Comparison of ENCODE assay signal across 10 cellular contexts in genomic region chr11:62559204-62559603, GRCh38. TPM values are rescaled to one million over a fixed set of nuclear protein-coding genes. Genes with fewer than 3 reads are reported as not detected.
DNase-seq lines count a peak whose midpoint lies in the region; ATAC-seq and TF ChIP-seq lines count a peak whose summit lies in the region.
"Had no signal": no experiment of that assay in that cellular context is flagged by ENCODE, and none has a peak within 500 bp of the region (broad histone marks: within the 10 kb centered on the region; RNA-seq: fewer than 3 reads in every experiment).

No MANE protein-coding gene starts in this region.

- peaks cover 0 to 63% (median 60%) of the 10 kb centered on the region in 9 donors for H3K36me3 ChIP-seq in heart left ventricle
- H3K36me3 ChIP-seq in heart right ventricle, result peaks cover 0 to 68% (median 38%) of the 10 kb centered on the region in 9 donors
- peaks cover 0 to 39% of the 10 kb centered on the region in 2 donors for H3K36me3 ChIP-seq in vagina

- H3K4me1 Mint-ChIP-seq in activated naive CD8-positive, alpha-beta T cell treated with anti-CD3 and anti-CD28 coated beads, Interleukin-2, amount 10 ng/mL, durations not matched to agents 7 days and 5 days, result peaks cover 58% of the 10 kb centered on the region
- peaks cover 56 to 67% of the 10 kb centered on the region in 2 donors for H3K4me1 Mint-ChIP-seq in natural killer cell

- no peaks in the 10 kb centered on the region for H3K9me3 ChIP-seq in heart left ventricle
- no peaks in the 10 kb centered on the region for H3K9me3 ChIP-seq in heart right ventricle
- H3K9me3 ChIP-seq in vagina, result no peaks in the 10 kb centered on the region
- H3K9me3 ChIP-seq: MG63 had no signal

- H3K4me3 ChIP-seq in heart left ventricle (no peak overlapping the region), heart right ventricle (no peak overlapping the region), vagina (no peak overlapping the region)
- H3K4me3 ChIP-seq: MG63 had no signal

- no peak for DNase-seq in heart left ventricle
- no peak for DNase-seq in heart right ventricle
- no peak for DNase-seq in activated naive CD8-positive, alpha-beta T cell treated with anti-CD3 and anti-CD28 coated beads, Interleukin-2, amount 10 ng/mL, durations not matched to agents 7 days and 5 days
- DNase-seq in natural killer cell, result no peak
- no peak for DNase-seq in vagina (ENCODE audit: extremely low spot score in 2 of 2)
- DNase-seq in erythroblast (lab: John Stamatoyannopoulos, UW), result no peak
- no peak for DNase-seq in NCI-H1694 (lab: John Stamatoyannopoulos, UW)
- DNase-seq: MG63, NCI-H82 had no signal

- peak overlapping the region; percentile 17 for H3K27ac Mint-ChIP-seq in activated naive CD8-positive, alpha-beta T cell treated with anti-CD3 and anti-CD28 coated beads, Interleukin-2, amount 10 ng/mL, durations not matched to agents 7 days and 5 days
- H3K27ac Mint-ChIP-seq in natural killer cell, result peak overlapping the region; percentile 97 to 98

- H3K9me3 Mint-ChIP-seq in activated naive CD8-positive, alpha-beta T cell treated with anti-CD3 and anti-CD28 coated beads, Interleukin-2, amount 10 ng/mL, durations not matched to agents 7 days and 5 days, result no peaks in the 10 kb centered on the region
- no peaks in the 10 kb centered on the region for H3K9me3 Mint-ChIP-seq in natural killer cell

- H3K27me3 ChIP-seq in heart left ventricle (no peaks in the 10 kb centered on the region), heart right ventricle (no peaks in the 10 kb centered on the region), vagina (no peaks in the 10 kb centered on the region)
- H3K27me3 ChIP-seq: MG63 had no signal

- H3K4me1 ChIP-seq in heart left ventricle, result peaks cover 7 to 66% (median 48%) of the 10 kb centered on the region in 12 donors
- peaks cover 24 to 66% (median 53%) of the 10 kb centered on the region in 9 donors for H3K4me1 ChIP-seq in heart right ventricle
- H3K4me1 ChIP-seq in vagina, result peaks cover 72% of the 10 kb centered on the region

- no peak for TF ChIP-seq CTCF in heart left ventricle (IDR thresholded peaks at IDR 0.05)
- TF ChIP-seq CTCF in heart right ventricle (IDR thresholded peaks at IDR 0.05), result no peak
- TF ChIP-seq CTCF in natural killer cell (IDR thresholded peaks at IDR 0.05), result no peak
- no peak for TF ChIP-seq CTCF in vagina (IDR thresholded peaks at IDR 0.05)

- no peak for ATAC-seq in heart left ventricle
- ATAC-seq in heart right ventricle, result no peak
- no peak for ATAC-seq in activated naive CD8-positive, alpha-beta T cell treated with anti-CD3 and anti-CD28 coated beads, Interleukin-2, amount 10 ng/mL, durations not matched to agents 7 days and 5 days (ENCODE audit: low read depth)
- ATAC-seq in natural killer cell, result no peak
- ATAC-seq in HG02970 (IDR thresholded peaks at IDR 0.05; ENCODE audit: low FRiP score, unreplicated experiment), result no peak

- peaks cover 21% of the 10 kb centered on the region for H3K36me3 Mint-ChIP-seq in activated naive CD8-positive, alpha-beta T cell treated with anti-CD3 and anti-CD28 coated beads, Interleukin-2, amount 10 ng/mL, durations not matched to agents 7 days and 5 days
- H3K36me3 Mint-ChIP-seq in natural killer cell, result peaks cover 12% of the 10 kb centered on the region

- WGBS in heart left ventricle, 4 donors, result 82 to 84% (median 83%) methylated on average over 8 of the region's 8 CpGs
- WGBS in heart right ventricle, 2 donors, result 84 to 85% methylated on average over 8 of the region's 8 CpGs

- no peaks in the 10 kb centered on the region for H3K27me3 Mint-ChIP-seq in activated naive CD8-positive, alpha-beta T cell treated with anti-CD3 and anti-CD28 coated beads, Interleukin-2, amount 10 ng/mL, durations not matched to agents 7 days and 5 days
- H3K27me3 Mint-ChIP-seq in natural killer cell (ENCODE audit: low read depth in 2 of 2), result no peaks in the 10 kb centered on the region

- POLR2A ChIA-PET in activated naive CD8-positive, alpha-beta T cell treated with anti-CD3 and anti-CD28 coated beads, Interleukin-2, amount 10 ng/mL, durations not matched to agents 7 days and 5 days (lab: Charles Lee), result interaction anchor here (0.6 to 3.2 kb wide), 9 partner anchors 11 to 166 kb away, joined by 3 to 25 read pairs (median 4); partner anchors contain the start of genes AHNAK, EEF1G and TUT1

- TF ChIP-seq POLR2A in heart left ventricle (IDR thresholded peaks at IDR 0.05) (no peak), vagina (IDR thresholded peaks at IDR 0.05) (no peak), erythroblast (IDR thresholded peaks at IDR 0.05; ENCODE audit: low read length) (no peak)

- H3K4me3 Mint-ChIP-seq in activated naive CD8-positive, alpha-beta T cell treated with anti-CD3 and anti-CD28 coated beads, Interleukin-2, amount 10 ng/mL, durations not matched to agents 7 days and 5 days, result peak overlapping the region; percentile 25
- H3K4me3 Mint-ChIP-seq in natural killer cell, result peak overlapping the region; percentile 52

- peak overlapping the region in 9 of 12 donors; percentile 55 to 86 (median 64) for H3K27ac ChIP-seq in heart left ventricle
- H3K27ac ChIP-seq in heart right ventricle, result peak overlapping the region in 5 of 10 donors; percentile 44 to 76 (median 73)
- peak overlapping the region; percentile 98 for H3K27ac ChIP-seq in vagina

- intact Hi-C loops in heart left ventricle (cut with DNase I), result loop anchor here in 1 of 10 donors (5.0 kb wide), 1 partner anchor 137 kb away; no protein-coding TSS in a partner anchor
- intact Hi-C loops in heart right ventricle (cut with DNase I), result loop anchor here in 1 of 10 donors (5.0 kb wide), 1 partner anchor 62 kb away; no protein-coding TSS in a partner anchor
- intact Hi-C loops in natural killer cell (cut with micrococcal nuclease), result loop anchor here (5.0 kb wide), 1 partner anchor 283 kb away; no protein-coding TSS in a partner anchor
- intact Hi-C loops in vagina (cut with DNase I), result no loop called here

RNA-seq across cellular contexts. Expression of gene AHNAK, which starts 12.6 kb away (rescaled TPM):
- 100 to 1,000 TPM; 251 to 861 (median 409) TPM for total RNA-seq in heart left ventricle
- 100 to 1,000 TPM in 1 of 2 donors, 10 to 100 TPM in 1; 84.4 to 251 TPM for polyA plus RNA-seq in heart left ventricle
- 100 to 1,000 TPM; 259 to 447 (median 386) TPM for total RNA-seq in heart right ventricle
- polyA plus RNA-seq in heart right ventricle, result 100 to 1,000 TPM; 101 to 113 TPM
- 100 to 1,000 TPM; 278 to 344 TPM for total RNA-seq in activated naive CD8-positive, alpha-beta T cell treated with anti-CD3 and anti-CD28 coated beads, Interleukin-2, amount 10 ng/mL, durations not matched to agents 7 days and 5 days
- total RNA-seq in natural killer cell, result 100 to 1,000 TPM; 623 to 740 (median 677) TPM
- total RNA-seq in vagina, result 828 TPM

RNA-seq across cellular contexts. Expression of gene EEF1G, which starts 14.5 kb away (rescaled TPM):
- total RNA-seq in heart left ventricle (1,000 to 10,000 TPM in 3 of 9 donors, 100 to 1,000 TPM in 6; 799 to 1,135 (median 929) TPM), heart right ventricle (1,000 to 10,000 TPM in 5 of 10 donors, 100 to 1,000 TPM in 5; 784 to 1,131 (median 1,002) TPM), natural killer cell (100 to 1,000 TPM; 628 to 754 (median 714) TPM), vagina (1,183 TPM)
- polyA plus RNA-seq in heart left ventricle (1,000 to 10,000 TPM in 1 of 2 donors, 100 to 1,000 TPM in 1; 549 to 1,190 TPM), heart right ventricle (1,000 to 10,000 TPM in 1 of 2 donors, 100 to 1,000 TPM in 1; 555 to 1,173 TPM)
- 1,000 to 10,000 TPM; 1,132 to 1,152 TPM for total RNA-seq in activated naive CD8-positive, alpha-beta T cell treated with anti-CD3 and anti-CD28 coated beads, Interleukin-2, amount 10 ng/mL, durations not matched to agents 7 days and 5 days

RNA-seq across cellular contexts. Expression of gene TUT1, which starts 32.1 kb away (rescaled TPM):
- total RNA-seq in heart left ventricle (10 to 100 TPM in 7 of 9 donors, 1 to 10 TPM in 2; 6.3 to 16.3 (median 11.3) TPM), heart right ventricle (10 to 100 TPM in 8 of 10 donors, 1 to 10 TPM in 2; 8.2 to 17.9 (median 12.3) TPM), natural killer cell (10 to 100 TPM; 20.0 to 28.9 (median 26.2) TPM), vagina (12.0 TPM)
- polyA plus RNA-seq in heart left ventricle (10 to 100 TPM in 1 of 2 donors, 1 to 10 TPM in 1; 8.5 to 12.2 TPM), heart right ventricle (10 to 100 TPM in 1 of 2 donors, 1 to 10 TPM in 1; 9.3 to 19.2 TPM)
- total RNA-seq in activated naive CD8-positive, alpha-beta T cell treated with anti-CD3 and anti-CD28 coated beads, Interleukin-2, amount 10 ng/mL, durations not matched to agents 7 days and 5 days, result 10 to 100 TPM; 27.2 to 38.2 TPM

RNA-seq across cellular contexts. Expression of gene MTA2, which starts 42.5 kb away (rescaled TPM):
- total RNA-seq in heart left ventricle (10 to 100 TPM; 24.1 to 55.3 (median 33.7) TPM), heart right ventricle (10 to 100 TPM; 25.0 to 45.3 (median 29.8) TPM), natural killer cell (100 to 1,000 TPM; 254 to 305 (median 259) TPM), vagina (96.3 TPM)
- polyA plus RNA-seq in heart left ventricle (10 to 100 TPM; 18.4 to 40.3 TPM), heart right ventricle (10 to 100 TPM; 22.1 to 35.3 TPM)
- total RNA-seq in activated naive CD8-positive, alpha-beta T cell treated with anti-CD3 and anti-CD28 coated beads, Interleukin-2, amount 10 ng/mL, durations not matched to agents 7 days and 5 days, result 100 to 1,000 TPM; 231 to 233 TPM

RNA-seq across cellular contexts. Expression of gene EML3, which starts 53.4 kb away (rescaled TPM):
- total RNA-seq in heart left ventricle (10 to 100 TPM in 8 of 9 donors, 1 to 10 TPM in 1; 8.8 to 40.9 (median 16.2) TPM), heart right ventricle (10 to 100 TPM in 8 of 10 donors, 1 to 10 TPM in 2; 7.7 to 27.2 (median 15.2) TPM), natural killer cell (100 to 1,000 TPM; 221 to 233 (median 232) TPM), vagina (69.0 TPM)
- polyA plus RNA-seq in heart left ventricle (10 to 100 TPM; 14.7 to 15.3 TPM), heart right ventricle (10 to 100 TPM; 18.9 to 50.4 TPM)
- total RNA-seq in activated naive CD8-positive, alpha-beta T cell treated with anti-CD3 and anti-CD28 coated beads, Interleukin-2, amount 10 ng/mL, durations not matched to agents 7 days and 5 days, result 100 to 1,000 TPM; 183 to 185 TPM
